Comparison of ENCODE assay signal across 9 cellular contexts in the genomic region with DNA sequence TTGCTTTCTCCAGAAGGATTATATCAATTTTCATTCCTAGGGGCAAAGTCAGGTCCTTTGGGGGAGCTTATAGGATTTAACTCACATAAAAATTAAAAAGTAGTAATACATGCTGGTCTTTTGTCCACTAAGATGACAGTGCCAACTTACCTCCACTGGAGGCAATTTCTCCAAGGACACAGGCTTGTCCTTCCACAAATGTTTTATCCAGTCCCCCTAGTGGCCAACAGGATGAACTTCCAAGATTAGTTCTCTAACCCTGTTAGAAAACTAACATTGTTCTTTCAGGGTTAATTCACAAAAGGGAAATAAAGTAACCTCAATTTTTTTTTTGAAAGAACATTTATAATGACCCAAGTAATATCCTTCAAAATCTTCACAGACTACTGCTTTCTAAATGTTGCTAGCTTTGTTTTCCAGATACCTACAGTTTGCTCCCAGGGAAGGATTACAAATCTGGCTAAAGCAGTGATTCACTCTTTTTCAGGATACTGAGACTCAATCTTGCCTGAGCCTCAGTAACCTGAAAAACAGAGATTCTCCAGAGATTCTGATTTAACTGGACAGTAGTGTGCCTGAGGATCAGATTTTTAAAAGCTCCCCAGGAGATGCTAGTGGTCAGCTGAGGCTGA. TPM values are rescaled to one million over a fixed set of nuclear protein-coding genes. Genes with fewer than 3 reads are reported as not detected.
DNase-seq lines count a peak whose midpoint lies in the region; ATAC-seq, FAIRE-seq and TF ChIP-seq lines count a peak whose summit lies in the region.
"Had no signal": no experiment of that assay in that cellular context is flagged by ENCODE, and none has a peak within 500 bp of the region (broad histone marks: within the 10 kb centered on the region; RNA-seq: fewer than 3 reads in every experiment).

No MANE protein-coding gene starts in this region.

- TF ChIP-seq CTCF in astrocyte (IDR thresholded peaks at IDR 0.05; ENCODE audit: insufficient read depth, low read depth, low read length) (peak; percentile 93), stomach (IDR thresholded peaks at IDR 0.05) (peak in 5 of 7 experiments; percentile 68 to 96 (median 84))

- no peak overlapping the region for H3K4me2 ChIP-seq in astrocyte (ENCODE audit: low read length)

- no peaks in the 10 kb centered on the region for H3K27me3 ChIP-seq in HAP-1 (ENCODE audit: low read depth)
- no peaks in the 10 kb centered on the region for H3K27me3 ChIP-seq in astrocyte (ENCODE audit: insufficient read depth, low read length)
- no peaks in the 10 kb centered on the region for H3K27me3 ChIP-seq in stomach

- no peaks in the 10 kb centered on the region for H3K9me3 Mint-ChIP-seq in astrocyte (ENCODE audit: unreplicated experiment)
- H3K9me3 Mint-ChIP-seq: T-helper 1 cell treated with Interleukin-12 subunit alpha and Interleukin-12 subunit beta and Interleukin-4 antibody, amounts not matched to agents 30 μg/mL and 1 μg/mL, for 36 hours had no signal

- FAIRE-seq in astrocyte (lab: Jason Lieb, UNC), result peak; percentile 84

- intact Hi-C loops in stomach (cut with DNase I; ENCODE audit: low total_unique reads), result loop anchor here (10.0 kb wide), 1 partner anchor 277 kb away; no protein-coding TSS in a partner anchor

- H3K4me3 ChIP-seq in HAP-1, result no peak overlapping the region
- H3K4me3 ChIP-seq in astrocyte (ENCODE audit: insufficient read depth, low read depth, low read length), result no peak overlapping the region
- no peak overlapping the region for H3K4me3 ChIP-seq in stomach

- in situ Hi-C loops in HAP-1 (cut with MboI; ENCODE audit: low sequenced_read_pairs), result loop anchor here (25.0 kb wide), 2 partner anchors 270 to 445 kb away; no protein-coding TSS in a partner anchor

- H3K9me3 ChIP-seq in HAP-1 (no peaks in the 10 kb centered on the region), astrocyte (ENCODE audit: insufficient read depth, low read depth, low read length) (no peaks in the 10 kb centered on the region), stomach (no peaks in the 10 kb centered on the region)

- no peak for ATAC-seq in HG02678 (IDR thresholded peaks at IDR 0.05; ENCODE audit: unreplicated experiment)
- ATAC-seq in GM18861 (IDR thresholded peaks at IDR 0.05; ENCODE audit: unreplicated experiment), result no peak

- H3K36me3 ChIP-seq in HAP-1 (replicated peaks) (no peaks in the 10 kb centered on the region), astrocyte (ENCODE audit: insufficient read depth, low read length) (no peaks in the 10 kb centered on the region), stomach (no peaks in the 10 kb centered on the region)

- peaks cover 17% of the 10 kb centered on the region for H3K27me3 Mint-ChIP-seq in astrocyte (ENCODE audit: low read depth, unreplicated experiment)

- no peaks in the 10 kb centered on the region for H4K20me1 ChIP-seq in astrocyte (ENCODE audit: insufficient read depth, low read length)

- H3K9ac ChIP-seq in astrocyte (ENCODE audit: low read length), result no peak overlapping the region

- no peaks in the 10 kb centered on the region for H3K79me2 ChIP-seq in astrocyte (ENCODE audit: insufficient read depth, low read length)

- H3K4me1 ChIP-seq in HAP-1 (no peaks in the 10 kb centered on the region), astrocyte (ENCODE audit: insufficient read depth, low read length) (no peaks in the 10 kb centered on the region), stomach (peaks cover 0 to 3% (median 0%) of the 10 kb centered on the region in 4 donors)

- peak; percentile 66 for DNase-seq in COR-L47 (lab: John Stamatoyannopoulos, UW)
- DNase-seq in HAP-1 (ENCODE audit: low spot score in 2 of 2), result peak; percentile 57 to 66
- peak; percentile 77 for DNase-seq in NCI-H748 (lab: John Stamatoyannopoulos, UW; ENCODE audit: unreplicated experiment)
- DNase-seq in astrocyte (ENCODE audit: low read depth), result peak; percentile 66
- peak; percentile 70 for DNase-seq in iPS-NIHi11 (ENCODE audit: low spot score)
- no peak for DNase-seq in stomach

- H3K27ac Mint-ChIP-seq in astrocyte (ENCODE audit: unreplicated experiment), result no peak overlapping the region
- H3K27ac Mint-ChIP-seq: T-helper 1 cell treated with Interleukin-12 subunit alpha and Interleukin-12 subunit beta and Interleukin-4 antibody, amounts not matched to agents 30 μg/mL and 1 μg/mL, for 36 hours had no signal

- H3K36me3 Mint-ChIP-seq in astrocyte (ENCODE audit: low read depth, unreplicated experiment), result no peaks in the 10 kb centered on the region

- H3K27ac ChIP-seq in astrocyte (ENCODE audit: low read depth, low read length), result no peak overlapping the region
- H3K27ac ChIP-seq in stomach, result no peak overlapping the region

- TF ChIP-seq POLR2A in stomach (IDR thresholded peaks at IDR 0.05), result no peak

- H3K4me1 Mint-ChIP-seq in astrocyte (ENCODE audit: low read depth, unreplicated experiment), result no peaks in the 10 kb centered on the region

- TF ChIP-seq EP300 in stomach (IDR thresholded peaks at IDR 0.05), result no peak

- no peak overlapping the region for H3K4me3 Mint-ChIP-seq in astrocyte (ENCODE audit: unreplicated experiment)
- H3K4me3 Mint-ChIP-seq: T-helper 1 cell treated with Interleukin-12 subunit alpha and Interleukin-12 subunit beta and Interleukin-4 antibody, amounts not matched to agents 30 μg/mL and 1 μg/mL, for 36 hours had no signal

- no peak overlapping the region for H2AFZ ChIP-seq in astrocyte (ENCODE audit: low read depth, low read length)

RNA-seq across cellular contexts. Expression of gene UBR2, which starts 31.7 kb away (rescaled TPM):
- total RNA-seq in astrocyte, result 22.2 and 23.3 TPM in 2 replicates
- 10 to 100 TPM; 12.8 to 57.1 (median 39.4) TPM for total RNA-seq in stomach
- 1 to 10 TPM; 5.1 to 7.9 (median 5.7) TPM for polyA plus RNA-seq in stomach
